In genomic region chr1:208614610-208615009, GRCh38 we compare ENCODE assay signal across 25 cellular contexts.
"Had no signal": no experiment of that assay in that cellular context is flagged by ENCODE, and none has a peak within 500 bp of the region (broad histone marks: within the 10 kb centered on the region; RNA-seq: fewer than 3 reads in every experiment).

No MANE protein-coding gene starts in this region.

- H3K36me3 ChIP-seq: neural progenitor cell, ovary, right lobe of liver, sigmoid colon, suprapubic skin, tibial artery, transverse colon, vagina had no signal

- H3K4me3 ChIP-seq: neural progenitor cell, ovary, psoas muscle, right lobe of liver, sigmoid colon, suprapubic skin, testis, tibial artery, transverse colon, vagina had no signal

- H3K27ac ChIP-seq: neural progenitor cell, ovary, parathyroid adenoma, psoas muscle, right lobe of liver, sigmoid colon, suprapubic skin, testis, tibial artery, transverse colon, vagina had no signal

- DNase-seq: natural killer cell; occipital lobe; ovary; posterior cingulate gyrus; psoas muscle; right cardiac atrium; right lobe of liver; sigmoid colon; small intestine; stimulated activated CD4-positive, alpha-beta T cell treated with anti-CD3 and anti-CD28 coated beads, Interleukin-15, amount 100 ng/mL, for 24 hours; stimulated activated CD4-positive, alpha-beta T cell treated with anti-CD3 and anti-CD28 coated beads, Interleukin-4, amount 100 ng/mL, for 1 hour; stimulated activated CD4-positive, alpha-beta T cell treated with anti-CD3 and anti-CD28 coated beads, Interleukin-4, amount 100 ng/mL, for 4 hours; stimulated activated CD8-positive, alpha-beta memory T cell treated with anti-CD3 and anti-CD28 coated beads, Interleukin-4, amount 100 ng/mL, for 48 hours; stimulated activated naive CD4-positive, alpha-beta T cell; stimulated activated naive CD8-positive, alpha-beta T cell treated with anti-CD3 and anti-CD28 coated beads, Interleukin-15, amount 100 ng/mL, for 72 hours; stimulated activated naive CD8-positive, alpha-beta T cell treated with anti-CD3 and anti-CD28 coated beads, Interleukin-15, Interleukin-2, amounts not matched to agents 100 U/mL and 50 U/mL, for 24 hours; substantia nigra; testis; tibial artery; transverse colon had no signal

- H3K27me3 ChIP-seq: neural progenitor cell, ovary, right lobe of liver, sigmoid colon, suprapubic skin, testis, tibial artery, transverse colon, vagina had no signal

- ATAC-seq: natural killer cell; psoas muscle; right cardiac atrium; right lobe of liver; stimulated activated memory B cell treated with anti-CD40 and anti-IgM and Interleukin-4, amounts not matched to agents 10 μg/mL and 1 μg/mL and 100 μg/mL, for 72 hours; stimulated activated naive CD8-positive, alpha-beta T cell treated with anti-CD3 and anti-CD28 coated beads, Interleukin-15, amount 100 ng/mL, for 72 hours; stimulated activated naive CD8-positive, alpha-beta T cell treated with anti-CD3 and anti-CD28 coated beads, Interleukin-15, Interleukin-2, amounts not matched to agents 100 U/mL and 50 U/mL, for 24 hours had no signal

- H3K9me3 ChIP-seq: ovary, right lobe of liver, suprapubic skin, testis, tibial artery, vagina had no signal

- H3K4me1 ChIP-seq: neural progenitor cell, parathyroid adenoma, psoas muscle, right lobe of liver, sigmoid colon, suprapubic skin, testis, tibial artery, transverse colon, vagina had no signal
